In the genomic region with DNA sequence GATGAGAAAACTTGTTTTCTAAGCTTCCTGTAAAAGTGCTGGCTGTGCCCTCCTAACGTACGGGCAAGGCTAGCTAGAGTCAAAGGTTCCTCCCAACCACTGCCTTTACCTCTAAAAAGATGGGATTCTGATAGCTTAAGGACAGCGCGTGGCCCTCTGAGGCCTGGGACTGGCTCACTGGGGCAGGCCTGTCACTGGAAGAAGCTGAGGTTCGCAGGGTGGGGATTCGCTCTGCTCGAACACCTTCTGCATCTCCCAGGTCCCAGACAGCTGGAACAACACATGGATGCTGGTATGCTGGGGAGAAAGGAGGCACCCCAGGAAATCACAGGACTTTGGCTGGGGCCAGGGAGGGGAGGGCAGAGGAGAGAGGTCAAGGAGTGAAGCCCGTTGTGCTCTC, we compare ENCODE assay signal across 21 cellular contexts. TPM values are rescaled to one million over a fixed set of nuclear protein-coding genes. Genes with fewer than 3 reads are reported as not detected.
A peak's percentile ranks its signal among the peaks of the same experiment; 100 is the strongest.
DNase-seq lines count a peak whose midpoint lies in the region; ATAC-seq and TF ChIP-seq lines count a peak whose summit lies in the region.
"Had no signal": no experiment of that assay in that cellular context is flagged by ENCODE, and none has a peak within 500 bp of the region (broad histone marks: within the 10 kb centered on the region; RNA-seq: fewer than 3 reads in every experiment).

No MANE protein-coding gene starts in this region.

- peaks cover 1% of the 10 kb centered on the region for H3K27me3 Mint-ChIP-seq in activated CD4-positive, alpha-beta T cell treated with anti-CD3 and anti-CD28 coated beads, Interleukin-2, amount 10 ng/mL, durations not matched to agents 24 days and 14 days
- no peaks in the 10 kb centered on the region for H3K27me3 Mint-ChIP-seq in naive thymus-derived CD4-positive, alpha-beta T cell
- H3K27me3 Mint-ChIP-seq in activated CD4-positive, alpha-beta memory T cell treated with anti-CD3 and anti-CD28 coated beads, Interleukin-2, amount 10 ng/mL, durations not matched to agents 7 days and 5 days = no peaks in the 10 kb centered on the region
- peaks cover 4% of the 10 kb centered on the region; the same call in 1 of the 2 replicates for H3K27me3 Mint-ChIP-seq in HFFc6 (ENCODE audit: insufficient read depth)

- H3K4me1 ChIP-seq in Panc1 (ENCODE audit: control insufficient read depth, insufficient read depth, low read length) = peaks cover 14% of the 10 kb centered on the region
- peaks cover 21 to 25% of the 10 kb centered on the region in 2 donors for H3K4me1 ChIP-seq in naive thymus-derived CD4-positive, alpha-beta T cell (ENCODE audit: control insufficient read depth in 2 of 2, insufficient read depth in 2 of 2, low read length in 2 of 2)

- in situ Hi-C loops in Panc1 (cut with HindIII; ENCODE audit: low pct_unique_long_range_greater_than_20kb, low sequenced_read_pairs) = no loop called here

- H3K9me3 ChIP-seq in Panc1 (ENCODE audit: control insufficient read depth, insufficient read depth, low read depth, low read length) = no peaks in the 10 kb centered on the region
- no peaks in the 10 kb centered on the region for H3K9me3 ChIP-seq in naive thymus-derived CD4-positive, alpha-beta T cell (ENCODE audit: control insufficient read depth in 2 of 3, low read length in 3 of 3)
- H3K9me3 ChIP-seq: MG63 had no signal

- H3K4me1 Mint-ChIP-seq in activated CD4-positive, alpha-beta T cell treated with anti-CD3 and anti-CD28 coated beads, Interleukin-2, amount 10 ng/mL, durations not matched to agents 24 days and 14 days = peaks cover 31% of the 10 kb centered on the region
- peaks cover 18 to 67% (median 40%) of the 10 kb centered on the region in 7 donors for H3K4me1 Mint-ChIP-seq in naive thymus-derived CD4-positive, alpha-beta T cell
- H3K4me1 Mint-ChIP-seq in activated CD4-positive, alpha-beta memory T cell treated with anti-CD3 and anti-CD28 coated beads, Interleukin-2, amount 10 ng/mL, durations not matched to agents 7 days and 5 days = peaks cover 37% of the 10 kb centered on the region
- H3K4me1 Mint-ChIP-seq in HFFc6 (ENCODE audit: low read depth) = peaks cover 10% of the 10 kb centered on the region

- intact Hi-C loops in activated CD4-positive, alpha-beta T cell treated with anti-CD3 and anti-CD28 coated beads, Interleukin-2, amount 10 ng/mL, durations not matched to agents 24 days and 14 days (cut with micrococcal nuclease) = no loop called here
- intact Hi-C loops in Panc1 (cut with micrococcal nuclease; ENCODE audit: unreplicated experiment) (no loop called here), dorsolateral prefrontal cortex (cut with DNase I) (no loop called here)
- intact Hi-C loops in naive thymus-derived CD4-positive, alpha-beta T cell (cut with micrococcal nuclease) = loop anchor here in 1 of 2 donors (10.0 kb wide), 2 partner anchors 118 to 688 kb away; a partner anchor contains a TSS

- DNase-seq in activated CD4-positive, alpha-beta T cell treated with anti-CD3 and anti-CD28 coated beads, Interleukin-2, amount 10 ng/mL, durations not matched to agents 24 days and 14 days = peak; percentile 51
- DNase-seq in activated CD4-positive, alpha-beta T cell treated with anti-CD3 and anti-CD28 coated beads, Interleukin-2, amount 50 U/mL, for 48 hours = no peak
- no peak for DNase-seq in Panc1 (ENCODE audit: low read depth, low spot score)
- DNase-seq in naive thymus-derived CD4-positive, alpha-beta T cell = no peak
- DNase-seq in activated CD4-positive, alpha-beta memory T cell treated with anti-CD3 and anti-CD28 coated beads, Interleukin-2, amount 10 ng/mL, durations not matched to agents 7 days and 5 days = no peak
- DNase-seq in dorsolateral prefrontal cortex = no peak
- DNase-seq in HFFc6 = no peak
- DNase-seq: Calu3; CD8-positive, alpha-beta memory T cell; DMS153; MG63; NCI-H1417; NCI-H1694 treated with DMSO at 0.1 percent for 48 hours; NCI-H2081 treated with DMSO at 0.1 percent for 48 hours; NCI-H446; NCI-H526; OCI-M1; SHP77 had no signal

- TF ChIP-seq CTCF in Panc1 (IDR thresholded peaks at IDR 0.05) (no peak), dorsolateral prefrontal cortex (IDR thresholded peaks at IDR 0.05 in 54 of 56, conservative IDR thresholded peaks at IDR 0.05 in 2 of 56; ENCODE audit: low read depth in 1 of 56, partially characterized antibody in 56 of 56) (no peak), HFFc6 (IDR thresholded peaks at IDR 0.05) (no peak)

- no TSS peak for BruUV-seq in Panc1 (replicated peaks; lab: Mats Ljungman, UMichigan)

- H3K27ac Mint-ChIP-seq in activated CD4-positive, alpha-beta T cell treated with anti-CD3 and anti-CD28 coated beads, Interleukin-2, amount 10 ng/mL, durations not matched to agents 24 days and 14 days = no peak overlapping the region
- H3K27ac Mint-ChIP-seq in naive thymus-derived CD4-positive, alpha-beta T cell = peak overlapping the region in 8 of 9 donors; percentile 48 to 99 (median 96)
- H3K27ac Mint-ChIP-seq in activated CD4-positive, alpha-beta memory T cell treated with anti-CD3 and anti-CD28 coated beads, Interleukin-2, amount 10 ng/mL, durations not matched to agents 7 days and 5 days = no peak overlapping the region
- no peak overlapping the region for H3K27ac Mint-ChIP-seq in HFFc6

- CTCF ChIA-PET in Panc1 (lab: Charles Lee) = no interaction called here
- CTCF ChIA-PET in naive thymus-derived CD4-positive, alpha-beta T cell (lab: Charles Lee) = no interaction called here
- CTCF ChIA-PET in activated CD4-positive, alpha-beta memory T cell treated with anti-CD3 and anti-CD28 coated beads, Interleukin-2, amount 10 ng/mL, durations not matched to agents 7 days and 5 days (lab: Charles Lee) = no interaction called here

- H3K4me3 Mint-ChIP-seq in activated CD4-positive, alpha-beta T cell treated with anti-CD3 and anti-CD28 coated beads, Interleukin-2, amount 10 ng/mL, durations not matched to agents 24 days and 14 days = no peak overlapping the region
- no peak overlapping the region for H3K4me3 Mint-ChIP-seq in naive thymus-derived CD4-positive, alpha-beta T cell
- no peak overlapping the region for H3K4me3 Mint-ChIP-seq in activated CD4-positive, alpha-beta memory T cell treated with anti-CD3 and anti-CD28 coated beads, Interleukin-2, amount 10 ng/mL, durations not matched to agents 7 days and 5 days
- H3K4me3 Mint-ChIP-seq in HFFc6 = no peak overlapping the region
- H3K4me3 Mint-ChIP-seq: CD8-positive, alpha-beta memory T cell had no signal

- no peak overlapping the region for H3K4me3 ChIP-seq in Panc1 (ENCODE audit: low read depth in 2 of 2, low read length in 2 of 2)
- no peak overlapping the region for H3K4me3 ChIP-seq in naive thymus-derived CD4-positive, alpha-beta T cell (ENCODE audit: low read length)
- no peak overlapping the region for H3K4me3 ChIP-seq in dorsolateral prefrontal cortex
- H3K4me3 ChIP-seq: K562, MG63 had no signal

- ATAC-seq in Panc1 (no peak), HG03520 (IDR thresholded peaks at IDR 0.05; ENCODE audit: unreplicated experiment) (no peak)
- ATAC-seq in naive thymus-derived CD4-positive, alpha-beta T cell = no peak
- ATAC-seq: K562 had no signal

- no peaks in the 10 kb centered on the region for H3K27me3 ChIP-seq in Panc1 (ENCODE audit: control insufficient read depth, insufficient read depth, low read length)
- H3K27me3 ChIP-seq in naive thymus-derived CD4-positive, alpha-beta T cell (ENCODE audit: control insufficient read depth in 2 of 2, insufficient read depth in 2 of 2, low read length in 2 of 2) = no peaks in the 10 kb centered on the region
- no peaks in the 10 kb centered on the region for H3K27me3 ChIP-seq in dorsolateral prefrontal cortex
- H3K27me3 ChIP-seq: MG63 had no signal

- H3K27ac ChIP-seq in Panc1 (ENCODE audit: low read length) = peak overlapping the region; percentile 68
- H3K27ac ChIP-seq in naive thymus-derived CD4-positive, alpha-beta T cell (ENCODE audit: low read depth, low read length) = no peak overlapping the region
- peak overlapping the region in 15 of 59 donors; percentile 8 to 67 (median 45) for H3K27ac ChIP-seq in dorsolateral prefrontal cortex
- H3K27ac ChIP-seq: 22Rv1 had no signal

- H3K36me3 Mint-ChIP-seq in activated CD4-positive, alpha-beta T cell treated with anti-CD3 and anti-CD28 coated beads, Interleukin-2, amount 10 ng/mL, durations not matched to agents 24 days and 14 days (ENCODE audit: low read depth) = peaks cover 4% of the 10 kb centered on the region
- peaks cover 0 to 20% (median 4%) of the 10 kb centered on the region in 5 donors for H3K36me3 Mint-ChIP-seq in naive thymus-derived CD4-positive, alpha-beta T cell
- H3K36me3 Mint-ChIP-seq in activated CD4-positive, alpha-beta memory T cell treated with anti-CD3 and anti-CD28 coated beads, Interleukin-2, amount 10 ng/mL, durations not matched to agents 7 days and 5 days (ENCODE audit: low read depth) = no peaks in the 10 kb centered on the region
- no peaks in the 10 kb centered on the region for H3K36me3 Mint-ChIP-seq in HFFc6 (ENCODE audit: low read depth)
- H3K36me3 Mint-ChIP-seq: CD8-positive, alpha-beta memory T cell had no signal

- H3K9me3 Mint-ChIP-seq in activated CD4-positive, alpha-beta T cell treated with anti-CD3 and anti-CD28 coated beads, Interleukin-2, amount 10 ng/mL, durations not matched to agents 24 days and 14 days = no peaks in the 10 kb centered on the region
- H3K9me3 Mint-ChIP-seq in naive thymus-derived CD4-positive, alpha-beta T cell = no peaks in the 10 kb centered on the region
- H3K9me3 Mint-ChIP-seq in activated CD4-positive, alpha-beta memory T cell treated with anti-CD3 and anti-CD28 coated beads, Interleukin-2, amount 10 ng/mL, durations not matched to agents 7 days and 5 days = no peaks in the 10 kb centered on the region
- no peaks in the 10 kb centered on the region for H3K9me3 Mint-ChIP-seq in HFFc6
- H3K9me3 Mint-ChIP-seq: CD8-positive, alpha-beta memory T cell had no signal

- POLR2A ChIA-PET in Panc1 (lab: Charles Lee) = no interaction called here
- POLR2A ChIA-PET in naive thymus-derived CD4-positive, alpha-beta T cell (lab: Charles Lee) = no interaction called here
- POLR2A ChIA-PET in activated CD4-positive, alpha-beta memory T cell treated with anti-CD3 and anti-CD28 coated beads, Interleukin-2, amount 10 ng/mL, durations not matched to agents 7 days and 5 days (lab: Charles Lee) = no interaction called here

- no peaks in the 10 kb centered on the region for H3K36me3 ChIP-seq in Panc1 (ENCODE audit: control insufficient read depth, insufficient read depth, low read length)
- no peaks in the 10 kb centered on the region for H3K36me3 ChIP-seq in naive thymus-derived CD4-positive, alpha-beta T cell (ENCODE audit: control insufficient read depth in 2 of 3, insufficient read depth in 3 of 3, low read length in 3 of 3)
- H3K36me3 ChIP-seq: MG63 had no signal

RNA-seq across cellular contexts. Expression of a gene that starts 53.1 kb away (rescaled TPM):
- 5.8 and 7.1 TPM in 2 replicates for total RNA-seq in activated CD4-positive, alpha-beta T cell treated with anti-CD3 and anti-CD28 coated beads, Interleukin-2, amount 10 ng/mL, durations not matched to agents 24 days and 14 days
- total RNA-seq in Panc1 (2021; ENCODE audit: unreplicated experiment) (13.4 TPM), dorsolateral prefrontal cortex (100 to 1,000 TPM in 6 of 120 experiments, 10 to 100 TPM in 114; 41.1 to 127 (median 74.6) TPM)
- 18.9 TPM for polyA plus RNA-seq in Panc1 (2012; ENCODE audit: insufficient read length)
- total RNA-seq in naive thymus-derived CD4-positive, alpha-beta T cell = 10 to 100 TPM; 12.3 to 21.2 (median 16.3) TPM
- 10 to 100 TPM; 32.4 to 44.1 TPM for polyA plus RNA-seq in naive thymus-derived CD4-positive, alpha-beta T cell
- total RNA-seq in activated CD4-positive, alpha-beta memory T cell treated with anti-CD3 and anti-CD28 coated beads, Interleukin-2, amount 10 ng/mL, durations not matched to agents 7 days and 5 days = 10 to 100 TPM; 20.1 to 22.8 TPM
- 10 to 100 TPM; 10.9 to 13.2 (median 12.0) TPM for total RNA-seq in HFFc6 (2021; fragmentation: NEBNext Ultra II Directional; extraction: Animal tissue kit (Norgen Biotek cat#: 25700))

Comparison
In these comparisons a context has a peak if more than half of its experiments do, and no peak if none do; other contexts are left out.
1. H3K27ac Mint-ChIP-seq: peak in naive thymus-derived CD4-positive, alpha-beta T cell (8 of 9); none in activated CD4-positive, alpha-beta T cell treated with anti-CD3 and anti-CD28 coated beads, Interleukin-2, amount 10 ng/mL, durations not matched to agents 24 days and 14 days (single experiment), activated CD4-positive, alpha-beta memory T cell treated with anti-CD3 and anti-CD28 coated beads, Interleukin-2, amount 10 ng/mL, durations not matched to agents 7 days and 5 days (single experiment) and HFFc6 (single experiment).